Comparison of ENCODE assay signal across 8 cellular contexts in genomic region chr19:51018745-51019543, GRCh38. TPM values are rescaled to one million over a fixed set of nuclear protein-coding genes. Genes with fewer than 3 reads are reported as not detected.
A peak's percentile ranks its signal among the peaks of the same experiment; 100 is the strongest.
DNase-seq lines count a peak whose midpoint lies in the region; ATAC-seq and TF ChIP-seq lines count a peak whose summit lies in the region.
"Had no signal": no experiment of that assay in that cellular context is flagged by ENCODE, and none has a peak within 500 bp of the region (broad histone marks: within the 10 kb centered on the region; RNA-seq: fewer than 3 reads in every experiment).

No MANE protein-coding gene starts in this region.

- no peaks in the 10 kb centered on the region for H3K9me3 ChIP-seq in HEK293 (ENCODE audit: control insufficient read depth, insufficient read depth, low read depth, low read length)
- H3K9me3 ChIP-seq in RWPE2 (ENCODE audit: severe bottlenecking) = no peaks in the 10 kb centered on the region
- H3K9me3 ChIP-seq in left ventricle myocardium inferior (replicated peaks) = no peaks in the 10 kb centered on the region
- H3K9me3 ChIP-seq: pancreas had no signal

- H3K4me3 ChIP-seq in HEK293 (ENCODE audit: low read depth, low read length) = no peak overlapping the region
- H3K4me3 ChIP-seq in RWPE2 (ENCODE audit: severe bottlenecking) = peak overlapping the region; percentile 11
- H3K4me3 ChIP-seq in left ventricle myocardium inferior = peak overlapping the region; percentile 55
- peak overlapping the region; percentile 33 for H3K4me3 ChIP-seq in retinal pigment epithelial cell (ENCODE audit: low read length)

- CTCF ChIA-PET in HEK293 (lab: Yijun Ruan, JAX) = interaction anchor here (0.7 to 8.5 kb wide), 4 partner anchors 76 to 230 kb away, joined by 3 to 177 read pairs (median 9); no protein-coding TSS in a partner anchor

- H3K27me3 ChIP-seq in RWPE2 (ENCODE audit: insufficient read depth, poor library complexity, severe bottlenecking) (peaks cover 31% of the 10 kb centered on the region), left ventricle myocardium inferior (ENCODE audit: low read depth) (peaks cover 92% of the 10 kb centered on the region)
- H3K27me3 ChIP-seq: pancreas had no signal

- no peak for DNase-seq in RWPE2 (ENCODE audit: low spot score)
- no peak for DNase-seq in left ventricle myocardium inferior
- no peak for DNase-seq in retinal pigment epithelial cell (ENCODE audit: low read depth)
- DNase-seq in GM19238 (ENCODE audit: insufficient read length, low spot score) = no peak
- no peak for DNase-seq in NCI-H524 (lab: John Stamatoyannopoulos, UW)

- H3K4me1 ChIP-seq in HEK293 (ENCODE audit: control insufficient read depth, insufficient read depth, low read length) = no peaks in the 10 kb centered on the region; the same call in 1 of the 2 replicates
- no peaks in the 10 kb centered on the region for H3K4me1 ChIP-seq in RWPE2 (ENCODE audit: insufficient read depth, poor library complexity, severe bottlenecking)
- H3K4me1 ChIP-seq in left ventricle myocardium inferior = peaks cover 27% of the 10 kb centered on the region

- POLR2A ChIA-PET in HEK293 (lab: Yijun Ruan, JAX) = interaction anchor here (0.7 to 1.0 kb wide), 3 partner anchors 73 to 227 kb away, joined by 3 to 4 read pairs (median 3); no protein-coding TSS in a partner anchor

- intact Hi-C loops in left ventricle myocardium inferior (cut with micrococcal nuclease) = no loop called here

- TF ChIP-seq CTCF in HEK293 (tag by site-specific recombination; IDR thresholded peaks at IDR 0.05) (no peak), RWPE2 (IDR thresholded peaks at IDR 0.05; ENCODE audit: poor library complexity, severe bottlenecking) (no peak), left ventricle myocardium inferior (IDR thresholded peaks at IDR 0.05; ENCODE audit: borderline replicate concordance) (no peak), retinal pigment epithelial cell (conservative IDR thresholded peaks at IDR 0.05; ENCODE audit: low read depth, low read length) (no peak)

- H3K27ac ChIP-seq in HEK293 (ENCODE audit: extremely low read depth, low read depth, low read length) = no peak overlapping the region
- no peak overlapping the region for H3K27ac ChIP-seq in RWPE2 (ENCODE audit: poor library complexity, severe bottlenecking)
- no peak overlapping the region for H3K27ac ChIP-seq in left ventricle myocardium inferior (replicated peaks)
- H3K27ac ChIP-seq: pancreas had no signal

- H3K36me3 ChIP-seq in HEK293 (ENCODE audit: control insufficient read depth in 2 of 2, insufficient read depth in 1 of 2, low read length in 2 of 2) = no peaks in the 10 kb centered on the region
- H3K36me3 ChIP-seq in RWPE2 (ENCODE audit: low read depth) = no peaks in the 10 kb centered on the region
- H3K36me3 ChIP-seq in left ventricle myocardium inferior = no peaks in the 10 kb centered on the region
- H3K36me3 ChIP-seq: pancreas had no signal

- 0 out of 3 replicates have a peak, but pooled peaks have one; percentile 26 for ATAC-seq in RWPE2 (ENCODE audit: low read depth)
- no peak for ATAC-seq in GM18861 (IDR thresholded peaks at IDR 0.05; ENCODE audit: unreplicated experiment)

TF ChIP-seq in HEK293, 187 proteins besides CTCF, POLR2A, EP300 and RAD21 (continues in another document):
- TF ChIP-seq ZNF211 (tag by site-specific recombination; IDR thresholded peaks at IDR 0.05; ENCODE audit: low read depth) = 0 out of 2 replicates have a peak, but pooled peaks have one; percentile 3
- TF ChIP-seq KLF8 (tag by site-specific recombination; IDR thresholded peaks at IDR 0.05) = peak; percentile 45; the same call in 1 of the 2 replicates
- peak; percentile 40 for TF ChIP-seq ZNF341 (tag by site-specific recombination; IDR thresholded peaks at IDR 0.05; ENCODE audit: low read depth)
- 0 out of 2 replicates have a peak, but pooled peaks have one; percentile 17 for TF ChIP-seq PRDM10 (tag by site-specific recombination; IDR thresholded peaks at IDR 0.05)
- peak; percentile 70; the same call in 1 of the 2 replicates for TF ChIP-seq GLIS2 (tag by site-specific recombination; IDR thresholded peaks at IDR 0.05)
- no peak for TF ChIP-seq ZNF426 (tag by site-specific recombination; IDR thresholded peaks at IDR 0.05)
- TF ChIP-seq ZNF561 (tag by site-specific recombination; IDR thresholded peaks at IDR 0.05; ENCODE audit: borderline replicate concordance) = no peak
- TF ChIP-seq ZNF76 (tag by site-specific recombination; IDR thresholded peaks at IDR 0.05; ENCODE audit: borderline replicate concordance, low read depth) = no peak
- TF ChIP-seq ZBTB8A (tag by site-specific recombination; IDR thresholded peaks at IDR 0.05) = no peak; the same call in 1 of the 2 replicates
- peak; percentile 85 for TF ChIP-seq SP3 (tag by site-specific recombination; IDR thresholded peaks at IDR 0.05)
- TF ChIP-seq ZBTB26 (tag by site-specific recombination; optimal IDR thresholded peaks at IDR 0.05) = peak; percentile 35
- TF ChIP-seq ZNF335 (tag by site-specific recombination; conservative IDR thresholded peaks at IDR 0.05) = peak; percentile 88
- no peak for TF ChIP-seq ZNF24 (tag by site-specific recombination; IDR thresholded peaks at IDR 0.05)
- no peak for TF ChIP-seq ZNF433 (tag by site-specific recombination; IDR thresholded peaks at IDR 0.05; ENCODE audit: low read depth)
- TF ChIP-seq ZFHX2 (tag by site-specific recombination; conservative IDR thresholded peaks at IDR 0.05) = peak; percentile 71
- TF ChIP-seq SP2 (tag by site-specific recombination; IDR thresholded peaks at IDR 0.05) = peak; percentile 80
- peak; percentile 94 for TF ChIP-seq ZNF398 (tag by site-specific recombination; IDR thresholded peaks at IDR 0.05)
- TF ChIP-seq YY1 (tag by site-specific recombination; IDR thresholded peaks at IDR 0.05) = no peak
- peak; percentile 39 for TF ChIP-seq ZNF692 (tag by site-specific recombination; IDR thresholded peaks at IDR 0.05)

RNA-seq across cellular contexts. Expression of gene KLK10, which starts 0.6 kb away (rescaled TPM):
- total RNA-seq in left ventricle myocardium inferior = not detected

RNA-seq across cellular contexts. Expression of gene KLK11, which starts 7.5 kb away (rescaled TPM):
- total RNA-seq in left ventricle myocardium inferior = not detected

RNA-seq across cellular contexts. Expression of gene KLK12, which starts 15.9 kb away (rescaled TPM):
- total RNA-seq in left ventricle myocardium inferior = not detected
- total RNA-seq: pancreas had no signal

RNA-seq across cellular contexts. Expression of gene KLK8, which starts 17.5 kb away (rescaled TPM):
- total RNA-seq in left ventricle myocardium inferior = not detected
- total RNA-seq: pancreas had no signal

RNA-seq across cellular contexts. Expression of gene KLK7, which starts 35.2 kb away (rescaled TPM):
- total RNA-seq in left ventricle myocardium inferior = not detected
- total RNA-seq: pancreas had no signal
